Comparison of ENCODE assay signal across 15 cellular contexts in genomic region chr1:44659566-44659965, GRCh38. TPM values are rescaled to one million over a fixed set of nuclear protein-coding genes. Genes with fewer than 3 reads are reported as not detected.
DNase-seq lines count a peak whose midpoint lies in the region; ATAC-seq, FAIRE-seq and TF ChIP-seq lines count a peak whose summit lies in the region.
"Had no signal": no experiment of that assay in that cellular context is flagged by ENCODE, and none has a peak within 500 bp of the region (broad histone marks: within the 10 kb centered on the region; RNA-seq: fewer than 3 reads in every experiment).

No MANE protein-coding gene starts in this region.

- POLR2A ChIA-PET in HepG2 (lab: Yijun Ruan, JAX) = interaction anchor here (0.7 to 2.0 kb wide), 2 partner anchors 9 to 15 kb away, joined by 3 to 6 read pairs; partner anchors contain the start of genes ARMH1 and TMEM53

- BruUV-seq in HepG2 (replicated peaks; lab: Mats Ljungman, UMichigan) = no TSS peak

- H2AFZ ChIP-seq in HepG2 (ENCODE audit: low read length) = no peak overlapping the region

- in situ Hi-C loops in HepG2 (cut with HindIII; ENCODE audit: extremely low pct_ligation_motif_present, low pct_unique_long_range_greater_than_20kb) = no loop called here

- no peaks in the 10 kb centered on the region for H3K79me2 ChIP-seq in HepG2 (ENCODE audit: insufficient read depth, low read length)

- H4K20me1 ChIP-seq in HepG2 (ENCODE audit: insufficient read depth, low read length) = no peaks in the 10 kb centered on the region

- intact Hi-C loops in HepG2 (cut with micrococcal nuclease; ENCODE audit: unreplicated experiment) (no loop called here), body of pancreas (cut with DNase I) (no loop called here), right lobe of liver (cut with DNase I) (no loop called here)

- peak overlapping the region; percentile 74 to 78 for H3K27ac ChIP-seq in liver (ENCODE audit: low read depth in 1 of 2, low read length in 2 of 2)
- H3K27ac ChIP-seq in HepG2 (ENCODE audit: extremely low read length, insufficient read depth, low read length) = no peak overlapping the region
- H3K27ac ChIP-seq in body of pancreas = peak overlapping the region; percentile 42 to 78 (median 61)
- peak overlapping the region in 2 of 3 donors; percentile 67 to 96 for H3K27ac ChIP-seq in right lobe of liver

- peaks cover 9 to 33% (median 19%) of the 10 kb centered on the region in 4 donors for H3K4me1 ChIP-seq in liver (ENCODE audit: control insufficient read depth in 4 of 4, insufficient read depth in 4 of 4, low read length in 3 of 4)
- peaks cover 65% of the 10 kb centered on the region for H3K4me1 ChIP-seq in HepG2 (ENCODE audit: insufficient read depth, low read length)
- peaks cover 35% of the 10 kb centered on the region for H3K4me1 ChIP-seq in body of pancreas
- H3K4me1 ChIP-seq in right lobe of liver = peaks cover 0 to 40% (median 18%) of the 10 kb centered on the region in 4 donors
- H3K4me1 ChIP-seq: BE2C, HAP-1 had no signal

- DNase-seq in HepG2 (ENCODE audit: low spot score) (no peak), body of pancreas (no peak), right lobe of liver (peak in 1 of 3 donors; percentile 47), NCI-H128 (lab: John Stamatoyannopoulos, UW; ENCODE audit: unreplicated experiment) (no peak)
- DNase-seq: CD4-positive, alpha-beta memory T cell; EL had no signal

- H3K27me3 ChIP-seq in liver (ENCODE audit: control insufficient read depth in 4 of 4, insufficient read depth in 4 of 4, low read length in 3 of 4) = no peaks in the 10 kb centered on the region
- H3K27me3 ChIP-seq in HepG2 (ENCODE audit: control insufficient read depth in 1 of 2, insufficient read depth in 2 of 2, low read length in 2 of 2) = no peaks in the 10 kb centered on the region
- H3K27me3 ChIP-seq in body of pancreas = no peaks in the 10 kb centered on the region
- H3K27me3 ChIP-seq in right lobe of liver = no peaks in the 10 kb centered on the region
- H3K27me3 ChIP-seq: BE2C had no signal

- FAIRE-seq in HepG2 (lab: Jason Lieb, UNC) = no peak
- FAIRE-seq: A204.1, G401.6, GM12891, H1 had no signal

- H3K9me3 ChIP-seq in liver (ENCODE audit: control insufficient read depth in 4 of 4, low read length in 3 of 4) (no peaks in the 10 kb centered on the region), HepG2 (ENCODE audit: low read length) (no peaks in the 10 kb centered on the region), body of pancreas (no peaks in the 10 kb centered on the region), right lobe of liver (no peaks in the 10 kb centered on the region)
- H3K9me3 ChIP-seq: BE2C, HAP-1 had no signal

- no peak for TF ChIP-seq EP300 in HepG2 (IDR thresholded peaks at IDR 0.05; ENCODE audit: low read depth in 2 of 2, low read length in 2 of 2)
- no peak for TF ChIP-seq EP300 in HepG2 (CRISPR knock-in tag; IDR thresholded peaks at IDR 0.05; ENCODE audit: borderline replicate concordance)

- H3K4me2 ChIP-seq in HepG2 (ENCODE audit: low read depth, low read length) = no peak overlapping the region

- TF ChIP-seq POLR2A in HepG2 (IDR thresholded peaks at IDR 0.05; ENCODE audit: insufficient read depth in 1 of 2, low read depth in 2 of 2, low read length in 2 of 2) = no peak
- TF ChIP-seq POLR2A in body of pancreas (IDR thresholded peaks at IDR 0.05) = no peak
- TF ChIP-seq POLR2A in right lobe of liver (IDR thresholded peaks at IDR 0.05) = no peak

- CTCF ChIA-PET in HepG2 (lab: Yijun Ruan, JAX; ENCODE audit: low intra/inter-chr PET ratio, low total read pairs) = no interaction called here

- TF ChIP-seq RAD21 in liver (IDR thresholded peaks at IDR 0.05) (no peak), HepG2 (CRISPR knock-in tag; IDR thresholded peaks at IDR 0.05) (no peak)

- TF ChIP-seq CTCF in liver (IDR thresholded peaks at IDR 0.05; ENCODE audit: low read depth, low read length, missing input control) = no peak
- TF ChIP-seq CTCF in HepG2 (CRISPR knock-in tag; IDR thresholded peaks at IDR 0.05) = no peak
- no peak for TF ChIP-seq CTCF in body of pancreas (IDR thresholded peaks at IDR 0.05)
- no peak for TF ChIP-seq CTCF in right lobe of liver (IDR thresholded peaks at IDR 0.05)

- 94% methylated on average over 4 of the region's 4 CpGs for WGBS in liver
- 91% methylated on average over 4 of the region's 4 CpGs for WGBS in HepG2 (ENCODE audit: low lambda C conversion rate)
- WGBS in body of pancreas, 2 donors = 100% methylated on average over 4 of the region's 4 CpGs
- WGBS in right lobe of liver (ENCODE audit: insufficient coverage, low coverage, low lambda C conversion rate, missing lambda C conversion rate) = 88% methylated on average over 2 of the region's 4 CpGs

- H3K36me3 ChIP-seq in liver (ENCODE audit: control insufficient read depth in 4 of 4, insufficient read depth in 3 of 4, low read depth in 1 of 4, low read length in 3 of 4) = peaks cover 0 to 6% (median 5%) of the 10 kb centered on the region in 4 donors
- peaks cover 1 to 9% of the 10 kb centered on the region in 2 experiments; a peak in 2 of 5 replicates for H3K36me3 ChIP-seq in HepG2 (replicated peaks in 1 of 2; ENCODE audit: control insufficient read depth in 1 of 2, insufficient read depth in 2 of 2, low read length in 2 of 2)
- H3K36me3 ChIP-seq in body of pancreas (replicated peaks in 1 of 2; ENCODE audit: insufficient read depth in 1 of 2, low read depth in 2 of 2) = no peaks in the 10 kb centered on the region
- H3K36me3 ChIP-seq in right lobe of liver = peaks cover 0 to 12% (median 4%) of the 10 kb centered on the region in 4 donors
- H3K36me3 ChIP-seq: BE2C, HAP-1 had no signal

- H3K4me3 ChIP-seq in liver (ENCODE audit: low read depth in 1 of 3, low read length in 3 of 3) = no peak overlapping the region
- H3K4me3 ChIP-seq in HepG2 (replicated peaks in 1 of 3; ENCODE audit: insufficient read depth in 1 of 3, low read depth in 2 of 3, low read length in 3 of 3) = no peak overlapping the region
- H3K4me3 ChIP-seq in body of pancreas = no peak overlapping the region
- no peak overlapping the region for H3K4me3 ChIP-seq in right lobe of liver
- H3K4me3 ChIP-seq: HAP-1 had no signal

- H3K9ac ChIP-seq in liver (ENCODE audit: low read depth in 1 of 2, low read length in 2 of 2) (no peak overlapping the region), HepG2 (ENCODE audit: insufficient read depth, low read depth, low read length) (no peak overlapping the region)

- no peak for ATAC-seq in HepG2
- ATAC-seq in body of pancreas = no peak
- no peak for ATAC-seq in right lobe of liver
- no peak for ATAC-seq in GM18502 (IDR thresholded peaks at IDR 0.05; ENCODE audit: poor library complexity, unreplicated experiment)
- ATAC-seq in GM21717 (IDR thresholded peaks at IDR 0.05; ENCODE audit: unreplicated experiment) = no peak

RNA-seq across cellular contexts. Expression of gene TMEM53, which starts 14.7 kb away (rescaled TPM):
- 10 to 100 TPM in 1 of 2 donors, 1 to 10 TPM in 1; 9.9 to 23.6 TPM for total RNA-seq in liver
- polyA plus RNA-seq in liver = 10 to 100 TPM; 35.2 to 89.2 TPM
- total RNA-seq in HepG2 (2016; rRNA removed; fragmentation: Illumina TruSeq; extraction: Trizol) = 12.6 and 13.8 TPM in 2 replicates
- total RNA-seq in HepG2 (2016; cell fraction: cytosol; rRNA removed; fragmentation: Illumina TruSeq; extraction: Trizol; ENCODE audit: low read depth) = 9.7 and 10.8 TPM in 2 replicates
- 11.0 and 12.5 TPM in 2 replicates for total RNA-seq in HepG2 (2016; cell fraction: insoluble cytoplasmic fraction; rRNA removed; fragmentation: Illumina TruSeq; extraction: Trizol)
- 11.8 and 17.4 TPM in 2 replicates for total RNA-seq in HepG2 (2016; cell fraction: membrane; rRNA removed; fragmentation: Illumina TruSeq; extraction: Trizol)
- 5.8 and 7.3 TPM in 2 replicates for total RNA-seq in HepG2 (2016; cell fraction: nucleus; rRNA removed; fragmentation: Illumina TruSeq; extraction: Trizol)
- 20.2 and 22.3 TPM in 2 replicates for polyA plus RNA-seq in HepG2 (2011; rRNA removed)
- 23.3 and 31.3 TPM in 2 replicates for polyA plus RNA-seq in HepG2 (2011; cell fraction: cytosol; rRNA removed)
- 16.1 and 17.2 TPM in 2 replicates for polyA plus RNA-seq in HepG2 (2011; cell fraction: nucleus; rRNA removed)
- 14.0 and 14.1 TPM in 2 replicates for polyA plus RNA-seq in HepG2 (2012)
- 17.0 and 20.1 TPM in 2 replicates for polyA plus RNA-seq in HepG2 (2016; cell fraction: cytosol; fragmentation: Illumina TruSeq; extraction: Trizol; ENCODE audit: low read depth)
- polyA plus RNA-seq in HepG2 (2016; cell fraction: insoluble cytoplasmic fraction; fragmentation: Illumina TruSeq; extraction: Trizol; ENCODE audit: low read depth) = 14.9 and 21.4 TPM in 2 replicates
- 17.6 and 20.4 TPM in 2 replicates for polyA plus RNA-seq in HepG2 (2016; cell fraction: membrane; fragmentation: Illumina TruSeq; extraction: Trizol; ENCODE audit: low read depth)
- polyA plus RNA-seq in HepG2 (2016; cell fraction: nucleus; fragmentation: Illumina TruSeq; extraction: Trizol; ENCODE audit: insufficient read depth, low read depth) = 14.6 and 19.8 TPM in 2 replicates
- polyA minus RNA-seq in HepG2 (2011; rRNA and poly(A)+ RNA removed; ENCODE audit: low replicate concordance) = 19.3 and 62.1 TPM in 2 replicates
- polyA minus RNA-seq in HepG2 (2011; cell fraction: cytosol; rRNA and poly(A)+ RNA removed) = 18.5 and 20.3 TPM in 2 replicates
- polyA minus RNA-seq in HepG2 (2011; cell fraction: nucleus; rRNA and poly(A)+ RNA removed) = 5.9 and 6.3 TPM in 2 replicates
- total RNA-seq in body of pancreas = 1 to 10 TPM; 6.2 to 7.6 TPM
- 10 to 100 TPM; 15.8 to 31.0 (median 24.5) TPM for total RNA-seq in right lobe of liver

RNA-seq across cellular contexts. Expression of gene ARMH1, which starts 14.9 kb away (rescaled TPM):
- 10 to 100 TPM in 1 of 2 donors, 1 to 10 TPM in 1; 3.0 to 20.3 TPM for total RNA-seq in liver
- 1 to 10 TPM; 2.2 to 8.0 TPM for polyA plus RNA-seq in liver
- not detected in 2 replicates for total RNA-seq in HepG2 (2016; rRNA removed; fragmentation: Illumina TruSeq; extraction: Trizol)
- not detected in 2 replicates for total RNA-seq in HepG2 (2016; cell fraction: cytosol; rRNA removed; fragmentation: Illumina TruSeq; extraction: Trizol; ENCODE audit: low read depth)
- 0.35 TPM in 1 of 2 replicates, not detected in the other for total RNA-seq in HepG2 (2016; cell fraction: insoluble cytoplasmic fraction; rRNA removed; fragmentation: Illumina TruSeq; extraction: Trizol)
- total RNA-seq in HepG2 (2016; cell fraction: membrane; rRNA removed; fragmentation: Illumina TruSeq; extraction: Trizol) = not detected in 2 replicates
- total RNA-seq in HepG2 (2016; cell fraction: nucleus; rRNA removed; fragmentation: Illumina TruSeq; extraction: Trizol) = not detected in 2 replicates
- 0.69 and 1.1 TPM in 2 replicates for polyA plus RNA-seq in HepG2 (2011; rRNA removed)
- polyA plus RNA-seq in HepG2 (2011; cell fraction: cytosol; rRNA removed) = 0.37 and 0.52 TPM in 2 replicates
- polyA plus RNA-seq in HepG2 (2011; cell fraction: nucleus; rRNA removed) = 5.8 and 7.5 TPM in 2 replicates
- polyA plus RNA-seq in HepG2 (2012) = 0.35 and 1.7 TPM in 2 replicates
- polyA plus RNA-seq in HepG2 (2016; cell fraction: cytosol; fragmentation: Illumina TruSeq; extraction: Trizol; ENCODE audit: low read depth) = not detected in 2 replicates
- polyA plus RNA-seq in HepG2 (2016; cell fraction: insoluble cytoplasmic fraction; fragmentation: Illumina TruSeq; extraction: Trizol; ENCODE audit: low read depth) = not detected in 2 replicates
- polyA plus RNA-seq in HepG2 (2016; cell fraction: membrane; fragmentation: Illumina TruSeq; extraction: Trizol; ENCODE audit: low read depth) = not detected in 2 replicates
- not detected in 2 replicates for polyA plus RNA-seq in HepG2 (2016; cell fraction: nucleus; fragmentation: Illumina TruSeq; extraction: Trizol; ENCODE audit: insufficient read depth, low read depth)
- polyA minus RNA-seq in HepG2 (2011; rRNA and poly(A)+ RNA removed; ENCODE audit: low replicate concordance) = 2.2 TPM in 1 of 2 replicates, not detected in the other
- polyA minus RNA-seq in HepG2 (2011; cell fraction: cytosol; rRNA and poly(A)+ RNA removed) = not detected in 2 replicates
- 1.7 TPM in 1 of 2 replicates, not detected in the other for polyA minus RNA-seq in HepG2 (2011; cell fraction: nucleus; rRNA and poly(A)+ RNA removed)
- 1 to 10 TPM in 1 of 2 donors, not detected in 1; 1.0 TPM for total RNA-seq in body of pancreas
- 10 to 100 TPM in 2 of 6 experiments, 1 to 10 TPM in 4; 2.7 to 18.4 (median 5.2) TPM for total RNA-seq in right lobe of liver
